ENCODE assay signal across 25 cellular contexts in genomic region chr12:105974738-105975137, GRCh38.
"Had no signal": no experiment of that assay in that cellular context is flagged by ENCODE, and none has a peak within 500 bp of the region (broad histone marks: within the 10 kb centered on the region; RNA-seq: fewer than 3 reads in every experiment).

No MANE protein-coding gene starts in this region.

- DNase-seq: occipital lobe; ovary; posterior cingulate gyrus; psoas muscle; right cardiac atrium; right lobe of liver; sigmoid colon; small intestine; stimulated activated CD4-positive, alpha-beta T cell treated with anti-CD3 and anti-CD28 coated beads, Interleukin-15, amount 100 ng/mL, for 24 hours; stimulated activated CD4-positive, alpha-beta T cell treated with anti-CD3 and anti-CD28 coated beads, Interleukin-2, amount 100 ng/mL, for 24 hours; stimulated activated CD4-positive, alpha-beta T cell treated with anti-CD3 and anti-CD28 coated beads, Interleukin-2, amount 100 ng/mL, for 48 hours; stimulated activated CD4-positive, alpha-beta T cell treated with anti-CD3 and anti-CD28 coated beads, Interleukin-4, amount 100 ng/mL, for 24 hours; stimulated activated naive B cell treated with anti-CD40 and anti-IgM and Interleukin-4, amounts not matched to agents 10 μg/mL and 1 μg/mL and 100 μg/mL, for 72 hours; stimulated activated naive CD4-positive, alpha-beta T cell treated with Interleukin-2 at 50 U/mL for 16 hours; stomach; thyroid gland; trophoblast cell; upper lobe of left lung had no signal

- H3K27me3 ChIP-seq: neural progenitor cell, ovary, right lobe of liver, sigmoid colon, thyroid gland, tibial nerve, upper lobe of left lung, vagina had no signal

- H3K9ac ChIP-seq: neural progenitor cell, parathyroid adenoma had no signal

- H3K36me3 ChIP-seq: neural progenitor cell, ovary, right lobe of liver, sigmoid colon, stomach, thoracic aorta, thyroid gland, tibial nerve, upper lobe of left lung, vagina had no signal

- H3K9me3 ChIP-seq: ovary, psoas muscle, right lobe of liver, sigmoid colon, stomach, thoracic aorta, thyroid gland, tibial nerve, upper lobe of left lung, vagina had no signal

- ATAC-seq: right cardiac atrium; right lobe of liver; stimulated activated effector memory CD8-positive, alpha-beta T cell treated with anti-CD3 and anti-CD28 coated beads, Interleukin-12 subunit alpha, Interleukin-12 subunit beta, amount 100 ng/mL, for 72 hours; stimulated activated naive B cell treated with anti-CD40 and anti-IgM and Interleukin-4, amounts not matched to agents 10 μg/mL and 1 μg/mL and 100 μg/mL, for 72 hours had no signal

- H3K4me3 ChIP-seq: neural progenitor cell, ovary, psoas muscle, right lobe of liver, sigmoid colon, stomach, thoracic aorta, thyroid gland, tibial nerve, upper lobe of left lung, vagina had no signal

- H3K79me2 ChIP-seq: parathyroid adenoma had no signal

- H2AFZ ChIP-seq: neural progenitor cell, parathyroid adenoma had no signal

- H3K27ac ChIP-seq: neural progenitor cell, ovary, parathyroid adenoma, psoas muscle, right lobe of liver, sigmoid colon, stomach, thoracic aorta, thyroid gland, tibial nerve, upper lobe of left lung, vagina had no signal

- H3K4me1 ChIP-seq: neural progenitor cell, psoas muscle, right lobe of liver, sigmoid colon, stomach, thyroid gland, upper lobe of left lung had no signal

- H3K4me2 ChIP-seq: neural progenitor cell had no signal

- FAIRE-seq: small intestine, urothelium cell line had no signal
